In the genomic region with DNA sequence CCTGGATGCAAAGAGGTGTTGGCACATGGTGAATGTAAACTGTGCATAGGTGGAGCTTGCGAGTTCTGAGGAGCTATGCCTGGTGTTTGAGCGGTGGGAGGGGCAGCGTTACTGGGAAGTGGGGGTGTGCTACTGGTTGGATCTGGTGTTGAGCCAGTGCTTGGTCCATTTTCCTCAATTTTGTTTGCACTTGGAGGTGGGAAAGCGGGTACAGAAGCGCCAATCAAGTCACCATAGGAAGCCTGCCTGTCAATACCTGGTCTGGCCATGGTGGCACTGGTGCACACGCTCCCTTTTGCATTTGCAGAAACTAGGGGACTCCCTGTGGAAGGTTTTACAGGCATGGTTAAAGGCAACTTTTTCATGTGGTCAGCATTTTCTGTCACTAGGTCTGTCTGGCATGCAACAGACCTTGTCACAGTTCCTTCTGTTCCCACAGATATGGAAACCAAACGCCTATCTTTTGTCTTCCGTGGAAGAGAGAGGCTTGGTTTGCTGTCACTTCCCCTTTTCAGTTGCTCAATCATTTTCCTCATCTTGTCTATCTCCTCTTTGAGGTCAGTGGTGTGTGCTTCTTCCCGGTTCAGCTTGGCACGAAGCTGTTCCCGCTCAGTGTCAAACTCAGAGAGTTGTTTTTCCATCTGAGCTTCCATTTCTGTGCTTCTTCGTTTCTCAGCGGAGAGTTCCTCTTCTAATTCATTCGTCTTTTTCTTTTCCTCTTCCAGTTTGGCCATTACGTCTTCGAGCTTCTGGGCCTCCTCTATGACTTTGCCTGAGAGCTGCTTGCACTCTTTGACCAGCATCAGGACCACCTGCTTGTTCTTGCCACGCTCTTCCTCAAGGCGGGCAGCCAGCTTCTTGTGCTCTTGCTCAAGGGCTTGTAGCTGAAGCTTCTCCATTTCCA, we compare ENCODE assay signal across 10 cellular contexts.
DNase-seq lines count a peak whose midpoint lies in the region; ATAC-seq, FAIRE-seq and TF ChIP-seq lines count a peak whose summit lies in the region.
"Had no signal": no experiment of that assay in that cellular context is flagged by ENCODE, and none has a peak within 500 bp of the region (broad histone marks: within the 10 kb centered on the region; RNA-seq: fewer than 3 reads in every experiment).

No MANE protein-coding gene starts in this region.

- H3K27me3 ChIP-seq in HepG2 (ENCODE audit: control insufficient read depth in 1 of 2, insufficient read depth in 2 of 2, low read length in 2 of 2), result no peaks in the 10 kb centered on the region; a peak in 1 of 5 replicates
- no peaks in the 10 kb centered on the region for H3K27me3 ChIP-seq in uterus

- no peaks in the 10 kb centered on the region for H3K36me3 Mint-ChIP-seq in activated CD4-positive, alpha-beta memory T cell treated with anti-CD3 and anti-CD28 coated beads, Interleukin-2, amount 10 ng/mL, durations not matched to agents 7 days and 5 days (ENCODE audit: low read depth)

- H3K36me3 ChIP-seq in HepG2 (replicated peaks in 1 of 2; ENCODE audit: control insufficient read depth in 1 of 2, insufficient read depth in 2 of 2, low read length in 2 of 2) (no peaks in the 10 kb centered on the region), uterus (no peaks in the 10 kb centered on the region)

- H3K4me1 Mint-ChIP-seq in activated CD4-positive, alpha-beta memory T cell treated with anti-CD3 and anti-CD28 coated beads, Interleukin-2, amount 10 ng/mL, durations not matched to agents 7 days and 5 days, result no peaks in the 10 kb centered on the region

- no peaks in the 10 kb centered on the region for H3K79me2 ChIP-seq in HepG2 (ENCODE audit: insufficient read depth, low read length)

- POLR2A ChIA-PET in HepG2 (lab: Yijun Ruan, JAX), result no interaction called here
- POLR2A ChIA-PET in activated CD4-positive, alpha-beta memory T cell treated with anti-CD3 and anti-CD28 coated beads, Interleukin-2, amount 10 ng/mL, durations not matched to agents 7 days and 5 days (lab: Charles Lee), result no interaction called here

- H3K9me3 ChIP-seq in HepG2 (ENCODE audit: low read length), result no peaks in the 10 kb centered on the region
- H3K9me3 ChIP-seq in uterus, result no peaks in the 10 kb centered on the region

- ATAC-seq in GM21723 (IDR thresholded peaks at IDR 0.05; ENCODE audit: unreplicated experiment) (peak; percentile 78), HepG2 (peak; percentile 82)

- no peak overlapping the region for H3K4me3 ChIP-seq in HepG2 (replicated peaks in 1 of 3; ENCODE audit: insufficient read depth in 1 of 3, low read depth in 2 of 3, low read length in 3 of 3)
- no peak overlapping the region for H3K4me3 ChIP-seq in uterus

- no peaks in the 10 kb centered on the region for H3K9me3 Mint-ChIP-seq in activated CD4-positive, alpha-beta memory T cell treated with anti-CD3 and anti-CD28 coated beads, Interleukin-2, amount 10 ng/mL, durations not matched to agents 7 days and 5 days
- H3K9me3 Mint-ChIP-seq: stimulated activated naive CD8-positive, alpha-beta T cell treated with anti-CD3 and anti-CD28 coated beads, Interleukin-15, Interleukin-2, amounts not matched to agents 100 ng/mL and 50 ng/mL, for 24 hours; T-helper 1 cell treated with Interleukin-12 subunit alpha and Interleukin-12 subunit beta and Interleukin-4 antibody, amounts not matched to agents 30 μg/mL and 1 μg/mL, for 36 hours had no signal

- in situ Hi-C loops in GM13976 (cut with MboI; ENCODE audit: low sequenced_read_pairs, unreplicated experiment) (no loop called here), KBM-7 (cut with MboI; ENCODE audit: low pct_unique_long_range_greater_than_20kb, low sequenced_read_pairs) (no loop called here), HepG2 (cut with HindIII; ENCODE audit: extremely low pct_ligation_motif_present, low pct_unique_long_range_greater_than_20kb) (no loop called here)

- no peaks in the 10 kb centered on the region for H3K27me3 Mint-ChIP-seq in activated CD4-positive, alpha-beta memory T cell treated with anti-CD3 and anti-CD28 coated beads, Interleukin-2, amount 10 ng/mL, durations not matched to agents 7 days and 5 days

- FAIRE-seq in HepG2 (lab: Jason Lieb, UNC), result no peak

- TF ChIP-seq CTCF in GM13976 (IDR thresholded peaks at IDR 0.05; ENCODE audit: borderline replicate concordance, control extremely low read depth, extremely low read depth, insufficient read depth, missing control alignments) (no peak), HepG2 (CRISPR knock-in tag; IDR thresholded peaks at IDR 0.05) (no peak), uterus (IDR thresholded peaks at IDR 0.05) (no peak)

- no peak overlapping the region for H3K4me2 ChIP-seq in HepG2 (ENCODE audit: low read depth, low read length)

- H3K4me3 Mint-ChIP-seq in activated CD4-positive, alpha-beta memory T cell treated with anti-CD3 and anti-CD28 coated beads, Interleukin-2, amount 10 ng/mL, durations not matched to agents 7 days and 5 days, result no peak overlapping the region
- H3K4me3 Mint-ChIP-seq: stimulated activated naive CD8-positive, alpha-beta T cell treated with anti-CD3 and anti-CD28 coated beads, Interleukin-15, Interleukin-2, amounts not matched to agents 100 ng/mL and 50 ng/mL, for 24 hours; T-helper 1 cell treated with Interleukin-12 subunit alpha and Interleukin-12 subunit beta and Interleukin-4 antibody, amounts not matched to agents 30 μg/mL and 1 μg/mL, for 36 hours had no signal

- no peak for TF ChIP-seq POLR2A in HepG2 (IDR thresholded peaks at IDR 0.05; ENCODE audit: insufficient read depth in 1 of 2, low read depth in 2 of 2, low read length in 2 of 2)
- no peak for TF ChIP-seq POLR2A in uterus (IDR thresholded peaks at IDR 0.05)

- CTCF ChIA-PET in HepG2 (lab: Yijun Ruan, JAX; ENCODE audit: low intra/inter-chr PET ratio, low total read pairs), result no interaction called here
- CTCF ChIA-PET in activated CD4-positive, alpha-beta memory T cell treated with anti-CD3 and anti-CD28 coated beads, Interleukin-2, amount 10 ng/mL, durations not matched to agents 7 days and 5 days (lab: Charles Lee), result no interaction called here

- H2AFZ ChIP-seq in HepG2 (ENCODE audit: low read length), result no peak overlapping the region

- H3K27ac Mint-ChIP-seq in activated CD4-positive, alpha-beta memory T cell treated with anti-CD3 and anti-CD28 coated beads, Interleukin-2, amount 10 ng/mL, durations not matched to agents 7 days and 5 days, result no peak overlapping the region
- H3K27ac Mint-ChIP-seq: stimulated activated naive CD8-positive, alpha-beta T cell treated with anti-CD3 and anti-CD28 coated beads, Interleukin-15, Interleukin-2, amounts not matched to agents 100 ng/mL and 50 ng/mL, for 24 hours; T-helper 1 cell treated with Interleukin-12 subunit alpha and Interleukin-12 subunit beta and Interleukin-4 antibody, amounts not matched to agents 30 μg/mL and 1 μg/mL, for 36 hours had no signal

- WGBS in HepG2 (ENCODE audit: low lambda C conversion rate), result 22% methylated on average over 15 of the region's 18 CpGs

- no TSS peak for BruUV-seq in HepG2 (replicated peaks; lab: Mats Ljungman, UMichigan)

- H3K9ac ChIP-seq in HepG2 (ENCODE audit: insufficient read depth, low read depth, low read length), result no peak overlapping the region

- intact Hi-C loops in HepG2 (cut with micrococcal nuclease; ENCODE audit: unreplicated experiment) (no loop called here), uterus (cut with DNase I; ENCODE audit: low total_unique reads) (no loop called here)

- DNase-seq in GM13976 (ENCODE audit: low spot score) (peak; percentile 50), KBM-7 (peak; percentile 98), HepG2 (ENCODE audit: low spot score) (no peak), NCI-H1436 treated with DMSO at 0.1 percent for 48 hours (lab: John Stamatoyannopoulos, UW) (no peak), uterus (no peak)
- DNase-seq in activated CD4-positive, CD25-positive, alpha-beta regulatory T cell treated with anti-CD3 and anti-CD28 coated beads, Interleukin-2, amount 50 U/mL, for 72 hours, result no peak
- no peak for DNase-seq in activated CD4-positive, alpha-beta memory T cell treated with anti-CD3 and anti-CD28 coated beads, Interleukin-2, amount 10 ng/mL, durations not matched to agents 7 days and 5 days

- TF ChIP-seq EP300 in HepG2 (IDR thresholded peaks at IDR 0.05; ENCODE audit: low read depth in 2 of 2, low read length in 2 of 2) (no peak), HepG2 (CRISPR knock-in tag; IDR thresholded peaks at IDR 0.05; ENCODE audit: borderline replicate concordance) (no peak)

- no peaks in the 10 kb centered on the region for H4K20me1 ChIP-seq in HepG2 (ENCODE audit: insufficient read depth, low read length)

- H3K27ac ChIP-seq in HepG2 (ENCODE audit: extremely low read length, insufficient read depth, low read length), result no peak overlapping the region
- H3K27ac ChIP-seq in uterus, result peak overlapping the region in 1 of 2 donors; percentile 3

- TF ChIP-seq RAD21 in HepG2 (CRISPR knock-in tag; IDR thresholded peaks at IDR 0.05), result no peak

- no peaks in the 10 kb centered on the region for H3K4me1 ChIP-seq in HepG2 (ENCODE audit: insufficient read depth, low read length)
- no peaks in the 10 kb centered on the region for H3K4me1 ChIP-seq in uterus

TF ChIP-seq in HepG2, 621 proteins besides CTCF, POLR2A, EP300 and RAD21:
- TF ChIP-seq MAFF (IDR thresholded peaks at IDR 0.05; ENCODE audit: low read depth, low read length) (peak; percentile 86), ZNF580 (CRISPR knock-in tag; IDR thresholded peaks at IDR 0.05; ENCODE audit: borderline replicate concordance, low read depth) (no peak), MAFK (conservative IDR thresholded peaks at IDR 0.05 in 1 of 2, IDR thresholded peaks at IDR 0.05 in 1 of 2; ENCODE audit: low read length in 2 of 2) (peak; percentile 87 to 92), SIN3A (IDR thresholded peaks at IDR 0.05; ENCODE audit: borderline replicate concordance, low read depth, low read length) (no peak)
TF ChIP-seq in HepG2: peak in this region for 2.

Comparison
In these comparisons a context has a peak if more than half of its experiments do, and no peak if none do; other contexts are left out.
1. DNase-seq: peak in GM13976 (single experiment) and KBM-7 (single experiment); none in HepG2 (single experiment), NCI-H1436 treated with DMSO at 0.1 percent for 48 hours (single experiment), uterus (0 of 2), activated CD4-positive, CD25-positive, alpha-beta regulatory T cell treated with anti-CD3 and anti-CD28 coated beads, Interleukin-2, amount 50 U/mL, for 72 hours (single experiment) and activated CD4-positive, alpha-beta memory T cell treated with anti-CD3 and anti-CD28 coated beads, Interleukin-2, amount 10 ng/mL, durations not matched to agents 7 days and 5 days (single experiment).